Comparison of ENCODE assay signal across 24 cellular contexts in genomic region chr15:89803941-89804800, GRCh38. TPM values are rescaled to one million over a fixed set of nuclear protein-coding genes. Genes with fewer than 3 reads are reported as not detected.
DNase-seq lines count a peak whose midpoint lies in the region; ATAC-seq and TF ChIP-seq lines count a peak whose summit lies in the region.
"Had no signal": no experiment of that assay in that cellular context is flagged by ENCODE, and none has a peak within 500 bp of the region (broad histone marks: within the 10 kb centered on the region; RNA-seq: fewer than 3 reads in every experiment).

No MANE protein-coding gene starts in this region.

- H3K36me3 ChIP-seq in IMR-90 (ENCODE audit: control insufficient read depth, insufficient read depth, low read length): peaks cover 52% of the 10 kb centered on the region
- H3K36me3 ChIP-seq in adipocyte (ENCODE audit: control insufficient read depth, insufficient read depth, low read length, severe bottlenecking): peaks cover 90% of the 10 kb centered on the region
- peaks cover 0 to 43% (median 24%) of the 10 kb centered on the region in 4 donors for H3K36me3 ChIP-seq in right lobe of liver
- peaks cover 82% of the 10 kb centered on the region for H3K36me3 ChIP-seq in osteoblast (ENCODE audit: insufficient read depth, low read length)
- peaks cover 0 to 21% of the 10 kb centered on the region in 2 donors for H3K36me3 ChIP-seq in vagina
- H3K36me3 ChIP-seq: sigmoid colon had no signal

- no peak overlapping the region for H3K9ac ChIP-seq in IMR-90 (ENCODE audit: low read depth, low read length)
- H3K9ac ChIP-seq in adipocyte (ENCODE audit: low read length): peak overlapping the region; percentile 17
- H3K9ac ChIP-seq: parathyroid adenoma had no signal

- H3K79me1 ChIP-seq in IMR-90 (ENCODE audit: low read depth in 1 of 2, low read length in 2 of 2): peaks cover 2 to 16% of the 10 kb centered on the region in 2 experiments; a peak in 3 of 4 replicates

- H3K9me3 ChIP-seq in IMR-90 (ENCODE audit: control insufficient read depth, insufficient read depth, low read length) (no peaks in the 10 kb centered on the region), adipocyte (ENCODE audit: control insufficient read depth, low read length) (no peaks in the 10 kb centered on the region), right lobe of liver (no peaks in the 10 kb centered on the region), osteoblast (ENCODE audit: low read depth, low read length) (no peaks in the 10 kb centered on the region), vagina (no peaks in the 10 kb centered on the region)
- H3K9me3 ChIP-seq: esophagus muscularis mucosa, sigmoid colon, tibial artery had no signal

- intact Hi-C loops in IMR-90 (cut with micrococcal nuclease) (no loop called here), right lobe of liver (cut with DNase I) (no loop called here), vagina (cut with DNase I) (no loop called here)

- ATAC-seq in IMR-90 (ENCODE audit: low read depth) (no peak), right lobe of liver (peak in 3 of 4 donors; percentile 48 to 61 (median 58)), GM19328 (IDR thresholded peaks at IDR 0.05; ENCODE audit: unreplicated experiment) (no peak)
- ATAC-seq: effector memory CD8-positive, alpha-beta T cell; HCT116 had no signal

- dilution Hi-C loops in IMR-90 (cut with HindIII; ENCODE audit: low sequenced_read_pairs, unreplicated experiment): no loop called here

- H2AFZ ChIP-seq in IMR-90 (replicated peaks; ENCODE audit: low read length, poor library complexity) (no peak overlapping the region), osteoblast (ENCODE audit: low read length) (no peak overlapping the region)
- H2AFZ ChIP-seq: parathyroid adenoma had no signal

- H3K27ac ChIP-seq in IMR-90 (ENCODE audit: insufficient read depth, low read length) (no peak overlapping the region), right lobe of liver (peak overlapping the region; percentile 32 to 65 (median 57)), osteoblast (ENCODE audit: low read depth, low read length) (no peak overlapping the region), vagina (no peak overlapping the region)
- H3K27ac ChIP-seq: esophagus muscularis mucosa, HL-60, parathyroid adenoma, sigmoid colon, tibial artery had no signal

- no peak overlapping the region for H4K8ac ChIP-seq in IMR-90 (ENCODE audit: low read depth in 2 of 2, low read length in 2 of 2)

- no peak overlapping the region for H3K56ac ChIP-seq in IMR-90 (ENCODE audit: extremely low read depth, insufficient read depth, low read length)

- no peak overlapping the region for H3K23ac ChIP-seq in IMR-90 (ENCODE audit: low read depth, low read length)

- H4K20me1 ChIP-seq in IMR-90 (ENCODE audit: insufficient read depth, low read length) (no peaks in the 10 kb centered on the region), osteoblast (ENCODE audit: insufficient read depth, low read length) (peaks cover 59% of the 10 kb centered on the region)

- H2BK5ac ChIP-seq in IMR-90 (ENCODE audit: low read depth, low read length, poor library complexity, severe bottlenecking): no peak overlapping the region

- H2AK5ac ChIP-seq in IMR-90 (ENCODE audit: low read depth, low read length): no peak overlapping the region

- no TSS peak for BruUV-seq in IMR-90 (replicated peaks; lab: Mats Ljungman, UMichigan)

- POLR2A ChIA-PET in IMR-90 (lab: Charles Lee; ENCODE audit: unreplicated experiment): no interaction called here

- TF ChIP-seq CTCF in IMR-90 (conservative IDR thresholded peaks at IDR 0.05; ENCODE audit: low read depth, low read length) (no peak), right lobe of liver (IDR thresholded peaks at IDR 0.05) (no peak), osteoblast (IDR thresholded peaks at IDR 0.05; ENCODE audit: extremely low read depth, low read depth, low read length) (no peak), vagina (IDR thresholded peaks at IDR 0.05) (no peak)

- H3K4ac ChIP-seq in IMR-90 (ENCODE audit: low read depth, low read length): no peak overlapping the region

- H3K4me3 ChIP-seq in IMR-90 (ENCODE audit: insufficient read depth, low read depth, low read length): no peak overlapping the region
- H3K4me3 ChIP-seq in adipocyte (ENCODE audit: low read length): no peak overlapping the region
- H3K4me3 ChIP-seq in right lobe of liver: peak overlapping the region; percentile 45 to 79 (median 77)
- H3K4me3 ChIP-seq in osteoblast (ENCODE audit: insufficient read depth, low read length): no peak overlapping the region
- no peak overlapping the region for H3K4me3 ChIP-seq in vagina
- H3K4me3 ChIP-seq: esophagus muscularis mucosa, sigmoid colon, tibial artery had no signal

- H3K14ac ChIP-seq in IMR-90 (replicated peaks; ENCODE audit: low read depth, low read length): no peak overlapping the region

- H3K27me3 ChIP-seq in IMR-90 (ENCODE audit: control insufficient read depth, insufficient read depth, low read length) (no peaks in the 10 kb centered on the region), adipocyte (replicated peaks; ENCODE audit: control insufficient read depth, insufficient read depth, low read length) (no peaks in the 10 kb centered on the region), right lobe of liver (no peaks in the 10 kb centered on the region), osteoblast (ENCODE audit: insufficient read depth, low read length) (no peaks in the 10 kb centered on the region), vagina (no peaks in the 10 kb centered on the region)

- H2BK20ac ChIP-seq in IMR-90 (ENCODE audit: low read depth, low read length): no peak overlapping the region

- H3K79me2 ChIP-seq in osteoblast (ENCODE audit: insufficient read depth, low read length): peaks cover 66% of the 10 kb centered on the region
- H3K79me2 ChIP-seq: parathyroid adenoma had no signal

- H3K4me2 ChIP-seq in IMR-90 (ENCODE audit: low read depth, low read length) (no peak overlapping the region), osteoblast (ENCODE audit: insufficient read depth, low read length) (no peak overlapping the region)

- H4K5ac ChIP-seq in IMR-90 (ENCODE audit: low read depth, low read length): no peak overlapping the region

- H3K9me1 ChIP-seq in IMR-90 (ENCODE audit: insufficient read depth, low read length): peaks cover 6% of the 10 kb centered on the region

- no peak overlapping the region for H2BK15ac ChIP-seq in IMR-90 (ENCODE audit: low read depth, low read length)

- H4K91ac ChIP-seq in IMR-90 (ENCODE audit: insufficient read depth, low read depth, low read length): no peak overlapping the region

- 90% methylated on average over 12 of the region's 29 CpGs; no CpG with 5 or more reads in 1 of the 2 experiments for WGBS in IMR-90 (ENCODE audit: extremely low coverage in 2 of 2, insufficient read length in 1 of 2), 2 experiments
- 50% methylated on average over 6 of the region's 29 CpGs for WGBS in right lobe of liver (ENCODE audit: insufficient coverage, low coverage, low lambda C conversion rate, missing lambda C conversion rate)

- H3K4me1 ChIP-seq in IMR-90 (ENCODE audit: control insufficient read depth, insufficient read depth, low read length) (peaks cover 7% of the 10 kb centered on the region), adipocyte (ENCODE audit: control insufficient read depth, insufficient read depth, low read length) (peaks cover 14% of the 10 kb centered on the region), right lobe of liver (peaks cover 0 to 51% (median 17%) of the 10 kb centered on the region in 4 donors), osteoblast (ENCODE audit: insufficient read depth, low read length) (peaks cover 8% of the 10 kb centered on the region), vagina (peaks cover 7% of the 10 kb centered on the region)
- H3K4me1 ChIP-seq: parathyroid adenoma, sigmoid colon had no signal

- DNase-seq in IMR-90 (no peak), adipocyte (ENCODE audit: low read depth) (no peak), right lobe of liver (peak; percentile 93 to 98 (median 95)), osteoblast (ENCODE audit: insufficient read length, low spot score, missing footprints) (peak; percentile 73), HUDEP-2 (lab: John Stamatoyannopoulos, UW; ENCODE audit: unreplicated experiment in 76 of 76) (no peak), vagina (ENCODE audit: extremely low spot score in 2 of 2) (no peak)
- DNase-seq: activated CD4-positive, alpha-beta T cell treated with anti-CD3 and anti-CD28 coated beads, Interleukin-2, amount 50 U/mL, for 4 hours; activated CD4-positive, CD25-positive, alpha-beta regulatory T cell; activated naive CD8-positive, alpha-beta T cell treated with anti-CD3 and anti-CD28 coated beads for 36 hours; effector memory CD8-positive, alpha-beta T cell; foreskin melanocyte; hippocampal formation; NCI-H1105; NCI-H1930; NCI-H526 treated with DMSO at 0.1 percent for 48 hours; RPMI8226; sigmoid colon; stimulated activated naive CD8-positive, alpha-beta T cell treated with anti-CD3 and anti-CD28 coated beads, Interleukin-15, amount 100 ng/mL, for 72 hours; tibial artery had no signal

- H2AK9ac ChIP-seq in IMR-90 (replicated peaks; ENCODE audit: low read depth, low read length, poor library complexity): peak overlapping the region; percentile 55

- CTCF ChIA-PET in IMR-90 (lab: Yijun Ruan, JAX): no interaction called here

- no peak for TF ChIP-seq RAD21 in IMR-90 (IDR thresholded peaks at IDR 0.05; ENCODE audit: low read length)

- no peak overlapping the region for H3K18ac ChIP-seq in IMR-90 (ENCODE audit: low read depth, low read length)

- no peak for TF ChIP-seq POLR2A in IMR-90 (IDR thresholded peaks at IDR 0.05; ENCODE audit: low read depth, low read length)
- TF ChIP-seq POLR2A in right lobe of liver (IDR thresholded peaks at IDR 0.05): peak; percentile 38
- no peak for TF ChIP-seq POLR2A in vagina (IDR thresholded peaks at IDR 0.05)

- H2BK120ac ChIP-seq in IMR-90 (ENCODE audit: low read depth, low read length): no peak overlapping the region

- in situ Hi-C loops in IMR-90 (cut with MboI; ENCODE audit: low sequenced_read_pairs): no loop called here

RNA-seq across cellular contexts. Expression of gene ANPEP, which starts 10.5 kb away (rescaled TPM):
- total RNA-seq in IMR-90 (2012; rRNA removed) (8.4 and 8.6 TPM in 2 replicates), right lobe of liver (100 to 1,000 TPM; 204 to 386 (median 363) TPM), osteoblast (87.9 and 98.7 TPM in 2 replicates), vagina (55.0 TPM)
- polyA plus RNA-seq in IMR-90 (2012; rRNA removed): 40.4 and 47.0 TPM in 2 replicates
- polyA plus RNA-seq in IMR-90 (2012; cell fraction: cytosol; rRNA removed): 50.7 and 52.3 TPM in 2 replicates
- 95.5 and 110 TPM in 2 replicates for polyA plus RNA-seq in IMR-90 (2012; cell fraction: nucleus; rRNA removed; ENCODE audit: low replicate concordance)

RNA-seq across cellular contexts. Expression of gene MESP2, which starts 28.0 kb away (rescaled TPM):
- total RNA-seq in IMR-90 (2012; rRNA removed) (0.18 and 0.28 TPM in 2 replicates), right lobe of liver (under 1 TPM in 1 of 6 experiments, not detected in 5; 0.12 TPM), osteoblast (0.72 and 1.5 TPM in 2 replicates), vagina (not detected)
- 0.32 and 0.34 TPM in 2 replicates for polyA plus RNA-seq in IMR-90 (2012; rRNA removed)
- 0.26 and 0.43 TPM in 2 replicates for polyA plus RNA-seq in IMR-90 (2012; cell fraction: cytosol; rRNA removed)
- polyA plus RNA-seq in IMR-90 (2012; cell fraction: nucleus; rRNA removed; ENCODE audit: low replicate concordance): 0.13 and 0.34 TPM in 2 replicates
- total RNA-seq: activated naive CD8-positive, alpha-beta T cell treated with anti-CD3 and anti-CD28 coated beads for 36 hours; esophagus muscularis mucosa; sigmoid colon had no signal

RNA-seq across cellular contexts. Expression of gene MESP1, which starts 53.1 kb away (rescaled TPM):
- total RNA-seq in IMR-90 (2012; rRNA removed): under 0.01 TPM in 1 of 2 replicates, not detected in the other
- 0.10 and 0.13 TPM in 2 replicates for polyA plus RNA-seq in IMR-90 (2012; rRNA removed)
- 0.41 and 0.54 TPM in 2 replicates for polyA plus RNA-seq in IMR-90 (2012; cell fraction: cytosol; rRNA removed)
- 0.05 and 0.18 TPM in 2 replicates for polyA plus RNA-seq in IMR-90 (2012; cell fraction: nucleus; rRNA removed; ENCODE audit: low replicate concordance)
- 1 to 10 TPM in 5 of 6 experiments, under 1 TPM in 1; 0.86 to 3.0 (median 2.1) TPM for total RNA-seq in right lobe of liver
- under 0.01 TPM in 2 replicates for total RNA-seq in osteoblast
- 2.7 TPM for total RNA-seq in vagina

Comparison
In these comparisons a context has a peak if more than half of its experiments do, and no peak if none do; other contexts are left out.
1. ATAC-seq: peak in right lobe of liver (3 of 4); none in IMR-90 (single experiment) and GM19328 (single experiment).
2. DNase-seq: peak in right lobe of liver (3 of 3) and osteoblast (single experiment); none in IMR-90 (single experiment), adipocyte (single experiment), HUDEP-2 (0 of 76) and vagina (0 of 2).
3. H3K27ac ChIP-seq: peak in right lobe of liver (3 of 3); none in IMR-90 (single experiment), osteoblast (single experiment) and vagina (single experiment).
4. H3K4me3 ChIP-seq: peak in right lobe of liver (3 of 3); none in IMR-90 (single experiment), adipocyte (single experiment), osteoblast (single experiment) and vagina (0 of 2).